8 cellular contexts compared by ENCODE assay signal in genomic region chr19:4352701-4353121, GRCh38. TPM values are rescaled to one million over a fixed set of nuclear protein-coding genes. Genes with fewer than 3 reads are reported as not detected.
DNase-seq lines count a peak whose midpoint lies in the region; ATAC-seq, FAIRE-seq and TF ChIP-seq lines count a peak whose summit lies in the region.
"Had no signal": no experiment of that assay in that cellular context is flagged by ENCODE, and none has a peak within 500 bp of the region (broad histone marks: within the 10 kb centered on the region; RNA-seq: fewer than 3 reads in every experiment).

No MANE protein-coding gene starts in this region.

- peaks cover 2% of the 10 kb centered on the region for H3K4me1 Mint-ChIP-seq in activated CD4-positive, alpha-beta T cell treated with anti-CD3 and anti-CD28 coated beads, Interleukin-2, amount 10 ng/mL, durations not matched to agents 7 days and 5 days
- peaks cover 2 to 23% of the 10 kb centered on the region in 2 donors for H3K4me1 Mint-ChIP-seq in natural killer cell

- H3K27ac Mint-ChIP-seq in activated CD4-positive, alpha-beta T cell treated with anti-CD3 and anti-CD28 coated beads, Interleukin-2, amount 10 ng/mL, durations not matched to agents 7 days and 5 days: no peak overlapping the region
- H3K27ac Mint-ChIP-seq in natural killer cell: peak overlapping the region in 1 of 2 donors; percentile 68
- H3K27ac Mint-ChIP-seq: stimulated activated naive CD8-positive, alpha-beta T cell treated with anti-CD3 and anti-CD28 coated beads, Interleukin-15, Interleukin-2, amounts not matched to agents 100 ng/mL and 50 ng/mL, for 24 hours had no signal

- no peak overlapping the region for H3K4me3 ChIP-seq in GM12875 (ENCODE audit: low read depth, low read length)
- no peak overlapping the region for H3K4me3 ChIP-seq in endothelial cell of umbilical vein (replicated peaks in 1 of 3; ENCODE audit: insufficient read depth in 1 of 3, low read depth in 1 of 3, low read length in 3 of 3)
- no peak overlapping the region for H3K4me3 ChIP-seq in upper lobe of right lung

- ATAC-seq in natural killer cell (peak; percentile 80 to 91 (median 87)), upper lobe of right lung (peak; percentile 80), HG03025 (IDR thresholded peaks at IDR 0.05; ENCODE audit: low FRiP score, unreplicated experiment) (no peak)

- no peak overlapping the region for H3K4me2 ChIP-seq in endothelial cell of umbilical vein (ENCODE audit: insufficient read depth, low read length)

- no peak for TF ChIP-seq POLR2A in endothelial cell of umbilical vein (IDR thresholded peaks at IDR 0.05; ENCODE audit: low read depth, low read length)

- peaks cover 7% of the 10 kb centered on the region for H3K36me3 Mint-ChIP-seq in activated CD4-positive, alpha-beta T cell treated with anti-CD3 and anti-CD28 coated beads, Interleukin-2, amount 10 ng/mL, durations not matched to agents 7 days and 5 days (ENCODE audit: low read depth)
- no peaks in the 10 kb centered on the region for H3K36me3 Mint-ChIP-seq in natural killer cell

- H3K4me1 ChIP-seq in endothelial cell of umbilical vein (ENCODE audit: control insufficient read depth, extremely low read depth, insufficient read depth, low read length) (no peaks in the 10 kb centered on the region), upper lobe of right lung (no peaks in the 10 kb centered on the region)

- TF ChIP-seq CTCF in GM12875 (IDR thresholded peaks at IDR 0.05; ENCODE audit: borderline replicate concordance, insufficient read depth, low read depth, low read length) (peak; percentile 82), endothelial cell of umbilical vein (IDR thresholded peaks at IDR 0.05; ENCODE audit: extremely low read depth in 1 of 2, insufficient read depth in 1 of 2, low read depth in 1 of 2, low read length in 2 of 2) (peak; percentile 76 to 85), natural killer cell (IDR thresholded peaks at IDR 0.05) (peak; percentile 85), upper lobe of right lung (IDR thresholded peaks at IDR 0.05) (peak; percentile 88)

- H3K9ac ChIP-seq in endothelial cell of umbilical vein (replicated peaks; ENCODE audit: extremely low read depth, insufficient read depth, low read length): no peak overlapping the region

- CTCF ChIA-PET in activated CD4-positive, alpha-beta T cell treated with anti-CD3 and anti-CD28 coated beads, Interleukin-2, amount 10 ng/mL, durations not matched to agents 7 days and 5 days (lab: Charles Lee): interaction anchor here (0.6 to 2.9 kb wide), 13 partner anchors 10 to 101 kb away, joined by 3 to 29 read pairs (median 4); partner anchors contain the start of genes MPND and SH3GL1
- CTCF ChIA-PET in endothelial cell of umbilical vein (lab: Charles Lee): interaction anchor here (0.6 to 5.0 kb wide), 39 partner anchors 9 to 173 kb away, joined by 3 to 120 read pairs (median 4); partner anchors contain the start of genes CHAF1A, FSD1, MPND and SH3GL1

- H3K36me3 ChIP-seq in endothelial cell of umbilical vein (ENCODE audit: control insufficient read depth in 2 of 2, extremely low read depth in 1 of 2, insufficient read depth in 2 of 2, low read length in 2 of 2) (peaks cover 0 to 2% of the 10 kb centered on the region in 2 experiments), upper lobe of right lung (peaks cover 9% of the 10 kb centered on the region)

- no TSS peak for BruUV-seq in endothelial cell of umbilical vein (replicated peaks; lab: Mats Ljungman, UMichigan)

- FAIRE-seq in endothelial cell of umbilical vein (lab: Jason Lieb, UNC): peak; percentile 28

- no peaks in the 10 kb centered on the region for H3K9me1 ChIP-seq in endothelial cell of umbilical vein (replicated peaks; ENCODE audit: control insufficient read depth, extremely low read depth, insufficient read depth, low read length)

- POLR2A ChIA-PET in activated CD4-positive, alpha-beta T cell treated with anti-CD3 and anti-CD28 coated beads, Interleukin-2, amount 10 ng/mL, durations not matched to agents 7 days and 5 days (lab: Charles Lee): interaction anchor here (1.4 to 1.7 kb wide), 2 partner anchors 10 to 86 kb away, joined by 3 to 4 read pairs; no protein-coding TSS in a partner anchor
- POLR2A ChIA-PET in endothelial cell of umbilical vein (lab: Charles Lee): interaction anchor here (1.0 kb wide), 1 partner anchor 10 kb away, joined by 7 read pairs; the partner anchor contains the start of gene MPND

- dilution Hi-C loops in endothelial cell of umbilical vein (cut with MboI; ENCODE audit: extremely low pct_ligation_motif_present, low sequenced_read_pairs): no loop called here

- no peaks in the 10 kb centered on the region for H3K9me3 Mint-ChIP-seq in activated CD4-positive, alpha-beta T cell treated with anti-CD3 and anti-CD28 coated beads, Interleukin-2, amount 10 ng/mL, durations not matched to agents 7 days and 5 days
- H3K9me3 Mint-ChIP-seq in natural killer cell: no peaks in the 10 kb centered on the region
- H3K9me3 Mint-ChIP-seq: stimulated activated naive CD8-positive, alpha-beta T cell treated with anti-CD3 and anti-CD28 coated beads, Interleukin-15, Interleukin-2, amounts not matched to agents 100 ng/mL and 50 ng/mL, for 24 hours had no signal

- H3K4me3 Mint-ChIP-seq in activated CD4-positive, alpha-beta T cell treated with anti-CD3 and anti-CD28 coated beads, Interleukin-2, amount 10 ng/mL, durations not matched to agents 7 days and 5 days: no peak overlapping the region
- no peak overlapping the region for H3K4me3 Mint-ChIP-seq in natural killer cell
- H3K4me3 Mint-ChIP-seq: stimulated activated naive CD8-positive, alpha-beta T cell treated with anti-CD3 and anti-CD28 coated beads, Interleukin-15, Interleukin-2, amounts not matched to agents 100 ng/mL and 50 ng/mL, for 24 hours had no signal

- no peak overlapping the region for H3K27ac ChIP-seq in endothelial cell of umbilical vein (ENCODE audit: insufficient read depth, low read depth, low read length)
- no peak overlapping the region for H3K27ac ChIP-seq in upper lobe of right lung

- H2AFZ ChIP-seq in endothelial cell of umbilical vein (ENCODE audit: low read depth, low read length): no peak overlapping the region

- intact Hi-C loops in endothelial cell of umbilical vein (cut with micrococcal nuclease) (loop anchor here (1.0 kb wide), 2 partner anchors 85 to 119 kb away; no protein-coding TSS in a partner anchor), natural killer cell (cut with micrococcal nuclease) (loop anchor here (1.0 kb wide), 1 partner anchor 85 kb away; no protein-coding TSS in a partner anchor), upper lobe of right lung (cut with DNase I) (no loop called here)

- H3K27me3 ChIP-seq in endothelial cell of umbilical vein (ENCODE audit: control insufficient read depth in 2 of 2, insufficient read depth in 2 of 2, low read length in 2 of 2) (no peaks in the 10 kb centered on the region), upper lobe of right lung (no peaks in the 10 kb centered on the region)

- no peaks in the 10 kb centered on the region for H3K79me2 ChIP-seq in endothelial cell of umbilical vein (ENCODE audit: control insufficient read depth, insufficient read depth, low read length)

- H3K9me3 ChIP-seq in endothelial cell of umbilical vein (replicated peaks; ENCODE audit: control insufficient read depth, insufficient read depth, low read length): no peaks in the 10 kb centered on the region
- no peaks in the 10 kb centered on the region for H3K9me3 ChIP-seq in upper lobe of right lung

- DNase-seq in NCI-H2196 (lab: John Stamatoyannopoulos, UW; ENCODE audit: unreplicated experiment): peak; percentile 66
- peak; percentile 71 for DNase-seq in activated CD4-positive, alpha-beta T cell treated with anti-CD3 and anti-CD28 coated beads, Interleukin-2, amount 10 ng/mL, durations not matched to agents 7 days and 5 days
- DNase-seq in endothelial cell of umbilical vein (ENCODE audit: low read depth, low spot score): peak; percentile 66
- DNase-seq in natural killer cell: peak; percentile 53
- no peak for DNase-seq in upper lobe of right lung

- no peaks in the 10 kb centered on the region for H4K20me1 ChIP-seq in endothelial cell of umbilical vein (replicated peaks; ENCODE audit: control insufficient read depth, extremely low read depth, insufficient read depth, low read length)

- no peaks in the 10 kb centered on the region for H3K27me3 Mint-ChIP-seq in activated CD4-positive, alpha-beta T cell treated with anti-CD3 and anti-CD28 coated beads, Interleukin-2, amount 10 ng/mL, durations not matched to agents 7 days and 5 days
- H3K27me3 Mint-ChIP-seq in natural killer cell (ENCODE audit: low read depth in 2 of 2): no peaks in the 10 kb centered on the region
- H3K27me3 Mint-ChIP-seq: stimulated activated naive CD8-positive, alpha-beta T cell treated with anti-CD3 and anti-CD28 coated beads, Interleukin-15, Interleukin-2, amounts not matched to agents 100 ng/mL and 50 ng/mL, for 24 hours had no signal

RNA-seq across cellular contexts. Expression of gene MPND, which starts 9.3 kb away (rescaled TPM):
- total RNA-seq in activated CD4-positive, alpha-beta T cell treated with anti-CD3 and anti-CD28 coated beads, Interleukin-2, amount 10 ng/mL, durations not matched to agents 7 days and 5 days: 10 to 100 TPM; 21.2 to 28.1 TPM
- total RNA-seq in endothelial cell of umbilical vein (21.1 and 22.1 TPM in 2 replicates), natural killer cell (10 to 100 TPM; 30.4 to 38.4 (median 31.1) TPM), upper lobe of right lung (29.3 TPM)
- polyA plus RNA-seq in endothelial cell of umbilical vein: 13.8 and 14.8 TPM in 2 replicates
- 9.0 and 11.6 TPM in 2 replicates for polyA plus RNA-seq in endothelial cell of umbilical vein (2011; cell fraction: cytosol; rRNA removed)
- 6.7 and 7.7 TPM in 2 replicates for polyA plus RNA-seq in endothelial cell of umbilical vein (2011; cell fraction: nucleus; rRNA removed)
- 13.3 and 22.7 TPM in 2 replicates for polyA plus RNA-seq in endothelial cell of umbilical vein (2012)
- 7.7 and 11.2 TPM in 2 replicates for polyA minus RNA-seq in endothelial cell of umbilical vein
- polyA minus RNA-seq in endothelial cell of umbilical vein (2011; cell fraction: cytosol; rRNA and poly(A)+ RNA removed): 8.4 TPM
- polyA minus RNA-seq in endothelial cell of umbilical vein (2011; cell fraction: nucleus; rRNA and poly(A)+ RNA removed): 1.8 and 6.9 TPM in 2 replicates

RNA-seq across cellular contexts. Expression of gene STAP2, which starts 14.1 kb away (rescaled TPM):
- 10 to 100 TPM; 10.4 to 11.9 TPM for total RNA-seq in activated CD4-positive, alpha-beta T cell treated with anti-CD3 and anti-CD28 coated beads, Interleukin-2, amount 10 ng/mL, durations not matched to agents 7 days and 5 days
- total RNA-seq in endothelial cell of umbilical vein (11.8 and 12.2 TPM in 2 replicates), natural killer cell (1 to 10 TPM; 1.4 to 3.3 (median 2.0) TPM), upper lobe of right lung (16.1 TPM)
- polyA plus RNA-seq in endothelial cell of umbilical vein: 21.7 and 21.8 TPM in 2 replicates
- 14.2 and 17.3 TPM in 2 replicates for polyA plus RNA-seq in endothelial cell of umbilical vein (2011; cell fraction: cytosol; rRNA removed)
- polyA plus RNA-seq in endothelial cell of umbilical vein (2011; cell fraction: nucleus; rRNA removed): 20.5 and 24.1 TPM in 2 replicates
- polyA plus RNA-seq in endothelial cell of umbilical vein (2012): 7.2 and 18.3 TPM in 2 replicates
- polyA minus RNA-seq in endothelial cell of umbilical vein: 8.1 and 11.6 TPM in 2 replicates
- polyA minus RNA-seq in endothelial cell of umbilical vein (2011; cell fraction: cytosol; rRNA and poly(A)+ RNA removed): not detected
- polyA minus RNA-seq in endothelial cell of umbilical vein (2011; cell fraction: nucleus; rRNA and poly(A)+ RNA removed): 3.0 and 6.0 TPM in 2 replicates

RNA-seq across cellular contexts. Expression of gene SH3GL1, which starts 47.6 kb away (rescaled TPM):
- total RNA-seq in activated CD4-positive, alpha-beta T cell treated with anti-CD3 and anti-CD28 coated beads, Interleukin-2, amount 10 ng/mL, durations not matched to agents 7 days and 5 days: 10 to 100 TPM; 67.7 to 68.2 TPM
- total RNA-seq in endothelial cell of umbilical vein: 143 and 153 TPM in 2 replicates
- 145 and 191 TPM in 2 replicates for polyA plus RNA-seq in endothelial cell of umbilical vein
- polyA plus RNA-seq in endothelial cell of umbilical vein (2011; cell fraction: cytosol; rRNA removed): 113 and 139 TPM in 2 replicates
- 94.1 and 103 TPM in 2 replicates for polyA plus RNA-seq in endothelial cell of umbilical vein (2011; cell fraction: nucleus; rRNA removed)
- polyA plus RNA-seq in endothelial cell of umbilical vein (2012): 124 and 164 TPM in 2 replicates
- 51.2 and 68.4 TPM in 2 replicates for polyA minus RNA-seq in endothelial cell of umbilical vein
- 43.0 TPM for polyA minus RNA-seq in endothelial cell of umbilical vein (2011; cell fraction: cytosol; rRNA and poly(A)+ RNA removed)
- polyA minus RNA-seq in endothelial cell of umbilical vein (2011; cell fraction: nucleus; rRNA and poly(A)+ RNA removed): 32.8 and 43.7 TPM in 2 replicates
- total RNA-seq in natural killer cell: 10 to 100 TPM; 43.9 to 55.7 (median 49.2) TPM
- total RNA-seq in upper lobe of right lung: 47.6 TPM

RNA-seq across cellular contexts. Expression of gene FSD1, which starts 48.3 kb away (rescaled TPM):
- total RNA-seq in activated CD4-positive, alpha-beta T cell treated with anti-CD3 and anti-CD28 coated beads, Interleukin-2, amount 10 ng/mL, durations not matched to agents 7 days and 5 days: 10 to 100 TPM; 12.7 to 17.2 TPM
- total RNA-seq in endothelial cell of umbilical vein (25.8 and 26.0 TPM in 2 replicates), natural killer cell (10 to 100 TPM; 15.5 to 18.2 (median 16.4) TPM), upper lobe of right lung (1.5 TPM)
- 55.5 and 95.4 TPM in 2 replicates for polyA plus RNA-seq in endothelial cell of umbilical vein
- polyA plus RNA-seq in endothelial cell of umbilical vein (2011; cell fraction: cytosol; rRNA removed): 29.1 and 37.6 TPM in 2 replicates
- polyA plus RNA-seq in endothelial cell of umbilical vein (2011; cell fraction: nucleus; rRNA removed): 63.2 and 66.5 TPM in 2 replicates
- 27.7 and 38.5 TPM in 2 replicates for polyA plus RNA-seq in endothelial cell of umbilical vein (2012)
- polyA minus RNA-seq in endothelial cell of umbilical vein: 11.9 and 17.9 TPM in 2 replicates
- 3.1 TPM for polyA minus RNA-seq in endothelial cell of umbilical vein (2011; cell fraction: cytosol; rRNA and poly(A)+ RNA removed)
- polyA minus RNA-seq in endothelial cell of umbilical vein (2011; cell fraction: nucleus; rRNA and poly(A)+ RNA removed): 7.2 and 10.6 TPM in 2 replicates

RNA-seq across cellular contexts. Expression of gene CHAF1A, which starts 49.7 kb away (rescaled TPM):
- total RNA-seq in activated CD4-positive, alpha-beta T cell treated with anti-CD3 and anti-CD28 coated beads, Interleukin-2, amount 10 ng/mL, durations not matched to agents 7 days and 5 days: 10 to 100 TPM; 77.1 to 83.7 TPM
- 44.5 and 47.8 TPM in 2 replicates for total RNA-seq in endothelial cell of umbilical vein
- polyA plus RNA-seq in endothelial cell of umbilical vein: 19.5 and 32.1 TPM in 2 replicates
- polyA plus RNA-seq in endothelial cell of umbilical vein (2011; cell fraction: cytosol; rRNA removed): 22.2 and 23.4 TPM in 2 replicates
- polyA plus RNA-seq in endothelial cell of umbilical vein (2011; cell fraction: nucleus; rRNA removed): 32.5 and 36.1 TPM in 2 replicates
- polyA plus RNA-seq in endothelial cell of umbilical vein (2012): 16.4 and 24.5 TPM in 2 replicates
- polyA minus RNA-seq in endothelial cell of umbilical vein: 11.2 and 20.1 TPM in 2 replicates
- polyA minus RNA-seq in endothelial cell of umbilical vein (2011; cell fraction: cytosol; rRNA and poly(A)+ RNA removed): 70.6 TPM
- polyA minus RNA-seq in endothelial cell of umbilical vein (2011; cell fraction: nucleus; rRNA and poly(A)+ RNA removed): 20.4 and 33.6 TPM in 2 replicates
- total RNA-seq in natural killer cell: 10 to 100 TPM; 34.4 to 40.8 (median 35.2) TPM
- total RNA-seq in upper lobe of right lung: 10.8 TPM
